Comparison of ENCODE assay signal across 9 cellular contexts in the genomic region with DNA sequence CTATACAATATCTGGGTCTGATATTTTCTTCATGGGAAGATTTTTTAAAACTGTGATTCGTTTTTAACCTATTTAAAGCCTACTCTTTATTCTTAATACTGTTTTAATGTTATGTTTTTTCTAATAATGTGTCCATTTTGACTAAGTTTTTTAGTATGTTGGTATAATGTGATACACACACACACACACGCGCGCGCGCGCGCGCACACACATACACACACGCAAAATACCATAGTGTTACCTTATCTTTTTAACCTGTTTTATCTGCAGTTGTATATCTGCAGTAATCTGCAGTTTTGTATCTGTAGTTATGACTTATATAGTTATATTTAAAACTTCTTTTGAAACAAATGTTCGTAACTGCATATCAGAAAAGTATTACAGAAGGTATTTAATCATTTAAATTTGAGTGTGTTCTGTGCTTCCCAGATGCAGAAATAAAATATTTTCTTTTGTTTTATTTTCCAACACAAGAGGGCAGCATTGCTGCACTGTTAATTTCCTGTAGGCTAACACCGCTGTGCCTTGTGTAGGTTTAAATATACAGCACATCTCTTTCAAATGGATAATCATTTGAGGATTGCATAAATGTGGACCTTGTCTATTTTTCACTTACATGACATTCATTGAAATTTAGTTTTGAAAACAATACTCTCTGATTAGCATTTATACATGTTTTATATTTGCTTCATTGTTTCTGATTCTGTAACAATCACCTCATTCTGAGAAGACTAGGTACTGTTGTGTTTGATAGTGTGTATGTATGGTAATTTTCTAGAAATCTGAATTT.
DNase-seq lines count a peak whose midpoint lies in the region; ATAC-seq and TF ChIP-seq lines count a peak whose summit lies in the region.
"Had no signal": no experiment of that assay in that cellular context is flagged by ENCODE, and none has a peak within 500 bp of the region (broad histone marks: within the 10 kb centered on the region; RNA-seq: fewer than 3 reads in every experiment).

No MANE protein-coding gene starts in this region.

- H3K4me3 ChIP-seq in Panc1 (ENCODE audit: low read depth in 2 of 2, low read length in 2 of 2) (no peak overlapping the region), choroid plexus epithelial cell (ENCODE audit: low read depth, low read length) (no peak overlapping the region), lung (no peak overlapping the region)
- H3K4me3 ChIP-seq: BLaER1 treated with 17β-estradiol and CSF1 and Interleukin-3, amounts not matched to agents 10 nM and 100 nM had no signal

- in situ Hi-C loops in Panc1 (cut with HindIII; ENCODE audit: low pct_unique_long_range_greater_than_20kb, low sequenced_read_pairs), result no loop called here

- ATAC-seq in GM19043 (IDR thresholded peaks at IDR 0.05; ENCODE audit: low read depth, unreplicated experiment) (peak; percentile 61), Panc1 (peak; percentile 88), lung (ENCODE audit: insufficient read depth, low FRiP score) (no peak), GM21515 (IDR thresholded peaks at IDR 0.05; ENCODE audit: unreplicated experiment) (no peak)

- DNase-seq in NCI-H1417 (lab: John Stamatoyannopoulos, UW), result peak; percentile 25 to 80 (median 75)
- no peak for DNase-seq in NCI-H1417 treated with DMSO at 0.1 percent for 48 hours (lab: John Stamatoyannopoulos, UW)
- DNase-seq in HuH-7.5 (ENCODE audit: low spot score), result peak; percentile 12
- peak; percentile 18 for DNase-seq in Panc1 (ENCODE audit: low read depth, low spot score)
- DNase-seq in choroid plexus epithelial cell (ENCODE audit: low read depth), result peak; percentile 78
- DNase-seq in lung (ENCODE audit: low spot score), result no peak

- POLR2A ChIA-PET in Panc1 (lab: Charles Lee), result no interaction called here

- H3K36me3 ChIP-seq in Panc1 (ENCODE audit: control insufficient read depth, insufficient read depth, low read length) (no peaks in the 10 kb centered on the region), lung (ENCODE audit: control insufficient read depth in 2 of 2, insufficient read depth in 2 of 2, low read length in 2 of 2) (no peaks in the 10 kb centered on the region)
- H3K36me3 ChIP-seq: BLaER1 treated with 17β-estradiol and CSF1 and Interleukin-3, amounts not matched to agents 10 nM and 100 nM had no signal

- BruUV-seq in Panc1 (replicated peaks; lab: Mats Ljungman, UMichigan), result no TSS peak

- CTCF ChIA-PET in Panc1 (lab: Charles Lee), result interaction anchor here (0.8 to 1.7 kb wide), 3 partner anchors 283 to 488 kb away, joined by 3 to 7 read pairs (median 4); no protein-coding TSS in a partner anchor

- H3K9me3 ChIP-seq in Panc1 (ENCODE audit: control insufficient read depth, insufficient read depth, low read depth, low read length), result no peaks in the 10 kb centered on the region
- H3K9me3 ChIP-seq in lung (ENCODE audit: control insufficient read depth in 2 of 2, insufficient read depth in 1 of 2, low read length in 1 of 2), result no peaks in the 10 kb centered on the region
- H3K9me3 ChIP-seq: BLaER1 treated with 17β-estradiol and CSF1 and Interleukin-3, amounts not matched to agents 10 nM and 100 nM had no signal

- H3K27ac ChIP-seq in Panc1 (ENCODE audit: low read length), result no peak overlapping the region
- no peak overlapping the region for H3K27ac ChIP-seq in lung (ENCODE audit: low read depth in 1 of 2, low read length in 1 of 2)
- H3K27ac ChIP-seq: BLaER1 treated with 17β-estradiol and CSF1 and Interleukin-3, amounts not matched to agents 10 nM and 100 nM had no signal

- intact Hi-C loops in Panc1 (cut with micrococcal nuclease; ENCODE audit: unreplicated experiment), result loop anchor here (1.0 kb wide), 2 partner anchors 284 to 488 kb away; no protein-coding TSS in a partner anchor

- no peaks in the 10 kb centered on the region for H3K4me1 ChIP-seq in Panc1 (ENCODE audit: control insufficient read depth, insufficient read depth, low read length)
- no peaks in the 10 kb centered on the region for H3K4me1 ChIP-seq in lung (ENCODE audit: control insufficient read depth in 2 of 2, insufficient read depth in 2 of 2, low read length in 2 of 2)

- 46 to 47% methylated on average over 12 of the region's 12 CpGs for WGBS in lung, 2 donors

- H3K27me3 ChIP-seq in Panc1 (ENCODE audit: control insufficient read depth, insufficient read depth, low read length) (no peaks in the 10 kb centered on the region; the same call in 1 of the 2 replicates), lung (ENCODE audit: control insufficient read depth, insufficient read depth) (no peaks in the 10 kb centered on the region)
- H3K27me3 ChIP-seq: BLaER1 treated with 17β-estradiol and CSF1 and Interleukin-3, amounts not matched to agents 10 nM and 100 nM had no signal

- TF ChIP-seq CTCF in Panc1 (IDR thresholded peaks at IDR 0.05) (peak; percentile 68; the same call in 1 of the 2 replicates), choroid plexus epithelial cell (conservative IDR thresholded peaks at IDR 0.05; ENCODE audit: low read depth, low read length) (peak; percentile 64), lung (IDR thresholded peaks at IDR 0.05; ENCODE audit: control extremely low read depth, extremely low read depth) (peak; percentile 70)

Comparison
In these comparisons a context has a peak if more than half of its experiments do, and no peak if none do; other contexts are left out.
1. DNase-seq: peak in NCI-H1417 (3 of 3), HuH-7.5 (single experiment), Panc1 (single experiment) and choroid plexus epithelial cell (single experiment); none in NCI-H1417 treated with DMSO at 0.1 percent for 48 hours (single experiment) and lung (single experiment).
2. ATAC-seq: peak in GM19043 (single experiment) and Panc1 (single experiment); none in lung (single experiment) and GM21515 (single experiment).
3. Peak in every context shown above with its lines, with median percentiles within 50 percentile points of each other: CTCF ChIP-seq.